1 cellular context compared by ENCODE assay signal in genomic region chr5:122415481-122416120, GRCh38.
TF ChIP-seq lines count a peak whose summit lies in the region.

No MANE protein-coding gene starts in this region.

TF ChIP-seq in Ishikawa, 13 proteins besides CTCF, POLR2A, EP300 and RAD21 (continued from another document):
- TF ChIP-seq USF1 (IDR thresholded peaks at IDR 0.05) (no peak), TCF12 (IDR thresholded peaks at IDR 0.05; ENCODE audit: low read depth) (no peak)
TF ChIP-seq in Ishikawa: peak in this region for 0.
